ENCODE assay signal across 1 cellular context in genomic region chr4:56977321-56978012, GRCh38.
TF ChIP-seq lines count a peak whose summit lies in the region.

Gene NOA1, minus strand, starts transcription at chr4:56977606. Its CDS starts 21 bp downstream, at chr4:56977585.

TF ChIP-seq in HepG2, 621 proteins besides CTCF, POLR2A, EP300 and RAD21 (continued from another document and continues in another):
- TF ChIP-seq PREB (CRISPR knock-in tag; IDR thresholded peaks at IDR 0.05), result no peak
- peak; percentile 13; the same call in 1 of the 2 replicates for TF ChIP-seq TOPORS (CRISPR knock-in tag; IDR thresholded peaks at IDR 0.05)
- TF ChIP-seq ETS1 (CRISPR knock-in tag; IDR thresholded peaks at IDR 0.05), result no peak
- no peak for TF ChIP-seq HNRNPUL1 (IDR thresholded peaks at IDR 0.05; ENCODE audit: low read depth, low read length)
- no peak for TF ChIP-seq ZNF282 (IDR thresholded peaks at IDR 0.05; ENCODE audit: partially characterized antibody)
- TF ChIP-seq DPF2 (CRISPR knock-in tag; IDR thresholded peaks at IDR 0.05; ENCODE audit: borderline replicate concordance, low read depth), result no peak
- no peak for TF ChIP-seq MLX (CRISPR knock-in tag; IDR thresholded peaks at IDR 0.05)
- no peak for TF ChIP-seq ZFP37 (CRISPR knock-in tag; IDR thresholded peaks at IDR 0.05; ENCODE audit: borderline replicate concordance)
- TF ChIP-seq SRF (IDR thresholded peaks at IDR 0.05; ENCODE audit: low read depth, low read length), result no peak
- TF ChIP-seq RBM39 (IDR thresholded peaks at IDR 0.05; ENCODE audit: low read depth, low read length, poor library complexity, severe bottlenecking), result peak; percentile 50
- no peak for TF ChIP-seq HDAC2 (CRISPR knock-in tag; IDR thresholded peaks at IDR 0.05)
- no peak; the same call in 1 of the 2 replicates for TF ChIP-seq ZBTB38 (CRISPR knock-in tag; IDR thresholded peaks at IDR 0.05)
- TF ChIP-seq TFDP1 (CRISPR knock-in tag; IDR thresholded peaks at IDR 0.05; ENCODE audit: borderline replicate concordance), result peak; percentile 34; the same call in 1 of the 2 replicates
- TF ChIP-seq ATF2 (CRISPR knock-in tag; IDR thresholded peaks at IDR 0.05), result no peak
- TF ChIP-seq BORCS8-MEF2B (CRISPR knock-in tag; IDR thresholded peaks at IDR 0.05), result no peak
- TF ChIP-seq BRF2 (CRISPR knock-in tag; IDR thresholded peaks at IDR 0.05), result 0 out of 2 replicates have a peak, but pooled peaks have one; percentile 27
- no peak for TF ChIP-seq ZNF362 (CRISPR knock-in tag; IDR thresholded peaks at IDR 0.05; ENCODE audit: borderline replicate concordance)
- TF ChIP-seq ZNF205 (CRISPR knock-in tag; IDR thresholded peaks at IDR 0.05), result peak; percentile 22; the same call in 1 of the 2 replicates
- TF ChIP-seq TEAD2 (CRISPR knock-in tag; IDR thresholded peaks at IDR 0.05), result no peak
- TF ChIP-seq ZNF724P (CRISPR knock-in tag; IDR thresholded peaks at IDR 0.05; ENCODE audit: borderline replicate concordance), result no peak
- no peak for TF ChIP-seq HBP1 (CRISPR knock-in tag; IDR thresholded peaks at IDR 0.05; ENCODE audit: low read depth)
- no peak for TF ChIP-seq SMC3 (IDR thresholded peaks at IDR 0.05; ENCODE audit: low read length)
- no peak for TF ChIP-seq FOXJ3 (CRISPR knock-in tag; IDR thresholded peaks at IDR 0.05; ENCODE audit: borderline replicate concordance)
- 0 out of 2 replicates have a peak, but pooled peaks have one; percentile 67 for TF ChIP-seq ZNF569 (CRISPR knock-in tag; IDR thresholded peaks at IDR 0.05; ENCODE audit: borderline replicate concordance)
- TF ChIP-seq ZNF891 (CRISPR knock-in tag; IDR thresholded peaks at IDR 0.05), result no peak
- no peak for TF ChIP-seq MZF1 (CRISPR knock-in tag; IDR thresholded peaks at IDR 0.05; ENCODE audit: borderline replicate concordance)
- no peak for TF ChIP-seq ETV6 (CRISPR knock-in tag; conservative IDR thresholded peaks at IDR 0.05)
- TF ChIP-seq PHF21A (CRISPR knock-in tag; IDR thresholded peaks at IDR 0.05), result peak; percentile 79; the same call in 1 of the 2 replicates
- no peak for TF ChIP-seq GPN1 (CRISPR knock-in tag; IDR thresholded peaks at IDR 0.05; ENCODE audit: borderline replicate concordance)
- no peak; the same call in 1 of the 2 replicates for TF ChIP-seq AHR (CRISPR knock-in tag; IDR thresholded peaks at IDR 0.05)
- TF ChIP-seq GTF2F1 (IDR thresholded peaks at IDR 0.05; ENCODE audit: low read length), result no peak
- TF ChIP-seq THAP8 (CRISPR knock-in tag; IDR thresholded peaks at IDR 0.05; ENCODE audit: borderline replicate concordance), result no peak
- TF ChIP-seq FOXM1 (CRISPR knock-in tag; IDR thresholded peaks at IDR 0.05), result no peak
- TF ChIP-seq CHD4 (IDR thresholded peaks at IDR 0.05; ENCODE audit: borderline replicate concordance, low read length), result 0 out of 2 replicates have a peak, but pooled peaks have one; percentile 56
- no peak for TF ChIP-seq ZNF224 (CRISPR knock-in tag; IDR thresholded peaks at IDR 0.05)
- no peak for TF ChIP-seq AHDC1 (CRISPR knock-in tag; IDR thresholded peaks at IDR 0.05; ENCODE audit: borderline replicate concordance)
- no peak for TF ChIP-seq SIN3B (IDR thresholded peaks at IDR 0.05; ENCODE audit: low read length)
- TF ChIP-seq CEBPB (IDR thresholded peaks at IDR 0.05; ENCODE audit: borderline replicate concordance, low read depth, low read length), result no peak
- peak; percentile 10; the same call in 1 of the 2 replicates for TF ChIP-seq NFKB2 (CRISPR knock-in tag; IDR thresholded peaks at IDR 0.05; ENCODE audit: borderline replicate concordance)
- no peak for TF ChIP-seq STAT6 (CRISPR knock-in tag; IDR thresholded peaks at IDR 0.05; ENCODE audit: borderline replicate concordance)
- TF ChIP-seq NR1H2 (CRISPR knock-in tag; IDR thresholded peaks at IDR 0.05; ENCODE audit: borderline replicate concordance, low read depth), result no peak
- no peak for TF ChIP-seq ZNF225 (CRISPR knock-in tag; IDR thresholded peaks at IDR 0.05)
- TF ChIP-seq BATF2 (CRISPR knock-in tag; IDR thresholded peaks at IDR 0.05), result no peak; the same call in 1 of the 2 replicates
- TF ChIP-seq ZSCAN20 (CRISPR knock-in tag; IDR thresholded peaks at IDR 0.05; ENCODE audit: borderline replicate concordance), result peak; percentile 88; the same call in 1 of the 2 replicates
